ENCODE assay signal across 23 cellular contexts in the genomic region with DNA sequence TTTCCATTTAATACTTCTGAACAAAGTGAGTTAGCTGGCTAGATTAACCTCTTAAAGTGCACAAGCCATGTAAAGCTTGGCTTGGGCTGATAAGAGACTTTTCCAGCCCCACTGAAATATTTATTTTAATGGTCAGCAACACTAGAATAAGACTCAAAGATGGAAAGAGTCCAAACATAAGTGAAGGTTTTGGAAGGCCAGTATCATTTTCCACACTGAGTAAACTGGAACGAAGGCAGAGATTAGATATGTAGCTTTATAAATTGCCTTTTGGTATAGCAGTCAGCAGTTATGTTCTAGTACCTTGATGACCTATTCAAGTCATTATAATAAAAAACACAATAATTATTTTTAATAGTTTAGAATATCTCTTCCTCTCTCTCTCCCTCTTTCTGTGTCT.
"Had no signal": no experiment of that assay in that cellular context is flagged by ENCODE, and none has a peak within 500 bp of the region (broad histone marks: within the 10 kb centered on the region; RNA-seq: fewer than 3 reads in every experiment).

No MANE protein-coding gene starts in this region.

- ATAC-seq: activated T-cell treated with anti-CD3 and anti-CD28 coated beads, Interleukin-2, amount 50 U/mL, for 4 hours; PC-3; T-helper 17 cell; WTC11 had no signal

- H3K27me3 ChIP-seq: breast epithelium, MG63 had no signal

- H3K4me1 ChIP-seq: breast epithelium had no signal

- H3K36me3 ChIP-seq: breast epithelium, MG63 had no signal

- DNase-seq: activated CD4-positive, alpha-beta T cell treated with anti-CD3 and anti-CD28 coated beads for 48 hours; activated CD4-positive, alpha-beta T cell treated with anti-CD3 and anti-CD28 coated beads, Interleukin-2, amount 50 U/mL, for 48 hours; activated CD4-positive, CD25-positive, alpha-beta regulatory T cell treated with anti-CD3 and anti-CD28 coated beads, Interleukin-2, amount 50 U/mL, for 72 hours; activated gamma-delta T cell; activated naive CD4-positive, alpha-beta T cell treated with anti-CD3 and anti-CD28 coated beads for 36 hours; activated T-cell treated with anti-CD3 and anti-CD28 coated beads, Interleukin-2, amount 50 U/mL, for 4 hours; MG63; MV-4-11; NCI-H1092 treated with DMSO at 0.1 percent for 48 hours; NCI-H1417 treated with DMSO at 0.1 percent for 48 hours; NCI-H1694; NCI-H2029; NCI-H2107; NCI-H345; NCI-H510A; NCI-H526 treated with DMSO at 0.1 percent for 48 hours; NCI-H82; PC-3; SHP77 treated with DMSO at 0.1 percent for 48 hours; T-helper 17 cell; T-helper 9 cell had no signal

- H3K4me3 ChIP-seq: breast epithelium, MG63 had no signal

- H3K9me3 ChIP-seq: MG63 had no signal

- H3K27ac ChIP-seq: breast epithelium had no signal
